In the genomic region with DNA sequence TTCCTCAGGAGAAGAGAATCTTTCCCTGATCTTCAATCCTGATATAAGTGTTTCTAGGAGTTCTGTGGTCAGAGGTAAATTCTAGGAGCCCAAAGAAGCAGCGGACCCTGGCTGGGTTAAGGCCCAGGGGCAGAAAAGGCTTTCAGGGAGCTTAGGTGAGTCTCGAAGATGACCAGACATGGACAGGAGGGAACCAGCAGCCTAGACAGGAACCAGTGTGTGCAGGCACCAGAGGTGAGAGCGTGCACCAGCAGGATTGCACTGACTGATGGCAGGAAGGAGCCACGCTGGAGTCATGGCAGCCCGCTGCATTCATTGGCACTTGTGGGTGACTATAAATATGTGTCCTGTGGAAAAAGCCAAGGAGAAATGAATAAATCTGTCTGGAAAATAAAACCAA, we compare ENCODE assay signal across 31 cellular contexts.
A peak's percentile ranks its signal among the peaks of the same experiment; 100 is the strongest.
DNase-seq lines count a peak whose midpoint lies in the region; ATAC-seq and TF ChIP-seq lines count a peak whose summit lies in the region.
"Had no signal": no experiment of that assay in that cellular context is flagged by ENCODE, and none has a peak within 500 bp of the region (broad histone marks: within the 10 kb centered on the region; RNA-seq: fewer than 3 reads in every experiment).

No MANE protein-coding gene starts in this region.

- H3K27ac ChIP-seq in OCI-LY3 (ENCODE audit: low read length), result no peak overlapping the region
- no peak overlapping the region for H3K27ac ChIP-seq in esophagus muscularis mucosa (replicated peaks in 1 of 4)
- H3K27ac ChIP-seq: 22Rv1; A549; BLaER1; BLaER1 treated with 17β-estradiol and CSF1 and Interleukin-3, amounts not matched to agents 10 nM and 100 nM; C4-2B had no signal

- H3K9me3 ChIP-seq in OCI-LY3 (ENCODE audit: insufficient read depth, low read length) (no peaks in the 10 kb centered on the region), esophagus muscularis mucosa (no peaks in the 10 kb centered on the region)
- H3K9me3 ChIP-seq: A549, BE2C, BLaER1, Caco-2 had no signal

- H3K4me1 ChIP-seq in OCI-LY3 (ENCODE audit: low read length) (no peaks in the 10 kb centered on the region), esophagus muscularis mucosa (no peaks in the 10 kb centered on the region)
- H3K4me1 ChIP-seq: A549; BE2C; BLaER1; BLaER1 treated with 17β-estradiol and CSF1 and Interleukin-3, amounts not matched to agents 10 nM and 100 nM; Caco-2 had no signal

- H3K36me3 ChIP-seq in OCI-LY3 (replicated peaks; ENCODE audit: low read depth, low read length) (peaks cover 3% of the 10 kb centered on the region), esophagus muscularis mucosa (no peaks in the 10 kb centered on the region)
- H3K36me3 ChIP-seq: BE2C; BLaER1; BLaER1 treated with 17β-estradiol and CSF1 and Interleukin-3, amounts not matched to agents 10 nM and 100 nM had no signal

- H4K20me1 ChIP-seq in OCI-LY3 (ENCODE audit: insufficient read depth, low read length), result no peaks in the 10 kb centered on the region
- H4K20me1 ChIP-seq: BLaER1; BLaER1 treated with 17β-estradiol and CSF1 and Interleukin-3, amounts not matched to agents 10 nM and 100 nM had no signal

- TF ChIP-seq CTCF in OCI-LY3 (IDR thresholded peaks at IDR 0.05; ENCODE audit: low read depth, low read length) (no peak), esophagus muscularis mucosa (IDR thresholded peaks at IDR 0.05) (no peak)

- H3K4me2 ChIP-seq in OCI-LY3 (ENCODE audit: low read length), result no peak overlapping the region
- H3K4me2 ChIP-seq: A549; BLaER1; BLaER1 treated with 17β-estradiol and CSF1 and Interleukin-3, amounts not matched to agents 10 nM and 100 nM had no signal

- peak overlapping the region; percentile 25; the same call in 1 of the 2 replicates for H2AFZ ChIP-seq in OCI-LY3 (ENCODE audit: low read depth, low read length)

- H3K79me2 ChIP-seq in OCI-LY3 (ENCODE audit: low read length), result no peaks in the 10 kb centered on the region

- intact Hi-C loops in esophagus muscularis mucosa (cut with DNase I), result no loop called here

- TF ChIP-seq EP300 in esophagus muscularis mucosa (IDR thresholded peaks at IDR 0.05), result no peak

- H3K9ac ChIP-seq in OCI-LY3 (ENCODE audit: low read length), result no peak overlapping the region
- H3K9ac ChIP-seq: BLaER1; BLaER1 treated with 17β-estradiol and CSF1 and Interleukin-3, amounts not matched to agents 10 nM and 100 nM had no signal

- no peak for ATAC-seq in HG02642 (IDR thresholded peaks at IDR 0.05; ENCODE audit: poor library complexity, unreplicated experiment)
- ATAC-seq: A549; CD8-positive, alpha-beta T cell had no signal

- H3K4me3 ChIP-seq in OCI-LY3 (ENCODE audit: low read length) (no peak overlapping the region), esophagus muscularis mucosa (no peak overlapping the region)
- H3K4me3 ChIP-seq: A549; BLaER1; BLaER1 treated with 17β-estradiol and CSF1 and Interleukin-3, amounts not matched to agents 10 nM and 100 nM had no signal

- WGBS in esophagus muscularis mucosa, result 86% methylated on average over 5 of the region's 5 CpGs

- no peaks in the 10 kb centered on the region for H3K27me3 ChIP-seq in OCI-LY3 (ENCODE audit: low read depth, low read length)
- no peaks in the 10 kb centered on the region for H3K27me3 ChIP-seq in esophagus muscularis mucosa
- H3K27me3 ChIP-seq: BE2C; BLaER1; BLaER1 treated with 17β-estradiol and CSF1 and Interleukin-3, amounts not matched to agents 10 nM and 100 nM had no signal

- no peak for TF ChIP-seq POLR2A in esophagus muscularis mucosa (IDR thresholded peaks at IDR 0.05; ENCODE audit: low read depth)

- DNase-seq in esophagus muscularis mucosa (ENCODE audit: extremely low spot score) (peak; percentile 75), islet precursor cell (peak; percentile 46), activated gamma-delta T cell treated with Interleukin-2 at 50 U/mL for 16 hours (no peak)
- no peak for DNase-seq in activated T-cell treated with anti-CD3 and anti-CD28 coated beads, Interleukin-2, amount 50 U/mL, for 48 hours
- DNase-seq: 8988T; ACHN; AML-193; BE2C; C1 segment of cervical spinal cord; Caco-2; Calu3; CD4-positive, alpha-beta memory T cell; CD4-positive, alpha-beta T cell; CD4-positive, CD25-positive, alpha-beta regulatory T cell; CD8-positive, alpha-beta memory T cell; CD8-positive, alpha-beta T cell; COR-L47; DMS 273 treated with DMSO at 0.1 percent for 48 hours; DMS153; DMS53; DMS79; DMS79 treated with DMSO at 0.1 percent for 48 hours; DND-41; EL had no signal

Comparison
In these comparisons a context has a peak if more than half of its experiments do, and no peak if none do; other contexts are left out.
1. DNase-seq: peak in esophagus muscularis mucosa (single experiment) and islet precursor cell (single experiment); none in activated T-cell treated with anti-CD3 and anti-CD28 coated beads, Interleukin-2, amount 50 U/mL, for 48 hours (0 of 2) and activated gamma-delta T cell treated with Interleukin-2 at 50 U/mL for 16 hours (single experiment).